8 cellular contexts compared by ENCODE assay signal in the genomic region with DNA sequence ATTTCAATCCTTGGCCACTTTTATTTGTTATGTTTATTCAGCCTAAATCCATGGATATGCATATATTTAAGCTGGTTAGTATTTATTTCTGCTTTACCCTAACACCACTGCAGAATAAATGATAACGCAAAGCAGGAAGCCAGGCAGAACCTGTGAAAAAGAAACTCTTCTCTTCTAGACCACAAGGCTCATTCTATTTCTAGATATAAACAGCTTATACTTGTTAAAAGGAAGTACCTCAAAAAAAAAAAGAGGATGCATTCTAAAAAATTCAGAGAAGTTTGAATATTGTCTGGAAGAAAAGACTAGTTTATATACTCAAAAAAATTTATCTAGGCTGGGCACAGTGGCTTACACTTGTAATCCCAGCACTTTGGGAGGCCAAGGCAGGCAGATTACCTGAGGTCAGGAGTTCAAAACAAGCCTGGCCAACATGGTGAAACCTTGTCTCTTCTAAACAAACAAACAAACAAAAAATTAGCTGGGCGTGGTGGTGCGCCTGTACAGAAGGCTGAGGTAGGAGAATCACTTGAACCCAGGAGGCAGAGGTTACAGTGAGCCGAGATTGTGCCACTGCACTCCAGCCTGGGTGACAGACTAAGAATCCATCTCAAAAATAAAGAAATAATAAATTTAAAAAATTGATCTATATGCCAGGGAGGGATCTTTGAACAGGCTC. TPM values are rescaled to one million over a fixed set of nuclear protein-coding genes. Genes with fewer than 3 reads are reported as not detected.
DNase-seq lines count a peak whose midpoint lies in the region; ATAC-seq and TF ChIP-seq lines count a peak whose summit lies in the region.

No MANE protein-coding gene starts in this region.

- H3K27ac Mint-ChIP-seq in activated naive CD4-positive, alpha-beta T cell treated with anti-CD3 and anti-CD28 coated beads, Interleukin-2, amount 50 U/mL, for 72 hours = peak overlapping the region; percentile 43 to 61

- H2AFZ ChIP-seq in DND-41 (ENCODE audit: low read depth, low read length) = no peak overlapping the region

- no peaks in the 10 kb centered on the region for H3K79me2 ChIP-seq in DND-41 (ENCODE audit: insufficient read depth, low read length)

- H3K9me3 Mint-ChIP-seq in activated naive CD4-positive, alpha-beta T cell treated with anti-CD3 and anti-CD28 coated beads, Interleukin-2, amount 50 U/mL, for 72 hours = no peaks in the 10 kb centered on the region

- H3K9me3 ChIP-seq in DND-41 (ENCODE audit: insufficient read depth, low read length, severe bottlenecking) (no peaks in the 10 kb centered on the region), psoas muscle (no peaks in the 10 kb centered on the region), aorta (ENCODE audit: control insufficient read depth, low read length) (no peaks in the 10 kb centered on the region)

- TF ChIP-seq CTCF in DND-41 (IDR thresholded peaks at IDR 0.05; ENCODE audit: borderline replicate concordance, extremely low read depth, low read length, poor library complexity, severe bottlenecking) (no peak), psoas muscle (IDR thresholded peaks at IDR 0.05) (no peak)

- no peaks in the 10 kb centered on the region for H4K20me1 ChIP-seq in DND-41 (ENCODE audit: insufficient read depth, low read length)

- intact Hi-C loops in psoas muscle (cut with DNase I) (no loop called here), aorta (cut with DNase I) (loop anchor here in 1 of 2 donors (10.0 kb wide), 1 partner anchor 454 kb away; no protein-coding TSS in a partner anchor)

- no peak overlapping the region for H3K4me2 ChIP-seq in DND-41 (ENCODE audit: insufficient read depth, low read length)

- no peak for DNase-seq in DND-41
- DNase-seq in activated naive CD4-positive, alpha-beta T cell treated with anti-CD3 and anti-CD28 coated beads, Interleukin-2, amount 50 U/mL, for 72 hours (ENCODE audit: low spot score in 2 of 2) = no peak
- no peak for DNase-seq in psoas muscle
- DNase-seq in aorta = no peak
- DNase-seq in UCSD-AML1 (lab: John Stamatoyannopoulos, UW; ENCODE audit: unreplicated experiment) = no peak
- no peak for DNase-seq in ureter (ENCODE audit: low spot score)

- H3K4me3 ChIP-seq in DND-41 (ENCODE audit: low read depth in 1 of 2, low read length in 2 of 2) = no peak overlapping the region
- H3K4me3 ChIP-seq in psoas muscle = no peak overlapping the region
- H3K4me3 ChIP-seq in aorta (ENCODE audit: low read length in 2 of 2) = no peak overlapping the region

- 92 to 96% (median 95%) methylated on average over 4 of the region's 4 CpGs for WGBS in psoas muscle, 3 donors
- WGBS in aorta, 2 donors = 89 to 95% methylated on average over 4 of the region's 4 CpGs

- no peaks in the 10 kb centered on the region for H3K27me3 ChIP-seq in DND-41 (ENCODE audit: insufficient read depth, low read length, poor library complexity)
- no peaks in the 10 kb centered on the region for H3K27me3 ChIP-seq in psoas muscle (ENCODE audit: insufficient read depth in 3 of 3, low read length in 2 of 3)
- H3K27me3 ChIP-seq in aorta (ENCODE audit: control insufficient read depth in 1 of 2, insufficient read depth in 2 of 2, low read length in 1 of 2) = no peaks in the 10 kb centered on the region

- H3K36me3 Mint-ChIP-seq in activated naive CD4-positive, alpha-beta T cell treated with anti-CD3 and anti-CD28 coated beads, Interleukin-2, amount 50 U/mL, for 72 hours = no peaks in the 10 kb centered on the region

- H3K9ac ChIP-seq in DND-41 (ENCODE audit: low read depth, low read length) = 0 out of 2 replicates have a peak overlapping the region, but pooled peaks have one; percentile 16

- peak; percentile 82 for ATAC-seq in DND-41 (ENCODE audit: insufficient read depth, low read depth)
- ATAC-seq in GM19455 (IDR thresholded peaks at IDR 0.05; ENCODE audit: unreplicated experiment) = peak; percentile 86
- peak; percentile 81 for ATAC-seq in HG03196 (IDR thresholded peaks at IDR 0.05; ENCODE audit: unreplicated experiment)
- peak; percentile 42 to 55 for ATAC-seq in activated naive CD4-positive, alpha-beta T cell treated with anti-CD3 and anti-CD28 coated beads, Interleukin-2, amount 50 U/mL, for 72 hours
- no peak for ATAC-seq in psoas muscle
- no peak for ATAC-seq in aorta (ENCODE audit: low FRiP score)

- H3K4me1 ChIP-seq in DND-41 (ENCODE audit: insufficient read depth, low read length) (peaks cover 22% of the 10 kb centered on the region), psoas muscle (no peaks in the 10 kb centered on the region), aorta (ENCODE audit: control insufficient read depth in 1 of 2, insufficient read depth in 2 of 2, low read length in 2 of 2) (no peaks in the 10 kb centered on the region)

- peak overlapping the region; percentile 59; the same call in 1 of the 2 replicates for H3K27ac ChIP-seq in DND-41 (ENCODE audit: low read length)
- no peak overlapping the region for H3K27ac ChIP-seq in psoas muscle
- H3K27ac ChIP-seq in aorta (ENCODE audit: low read depth in 1 of 2, low read length in 2 of 2) = no peak overlapping the region

- H3K36me3 ChIP-seq in DND-41 (ENCODE audit: insufficient read depth, low read length) = peaks cover 16% of the 10 kb centered on the region; the same call in 1 of the 2 replicates
- no peaks in the 10 kb centered on the region for H3K36me3 ChIP-seq in psoas muscle (ENCODE audit: insufficient read depth in 1 of 2, low read depth in 1 of 2)
- no peaks in the 10 kb centered on the region for H3K36me3 ChIP-seq in aorta (ENCODE audit: control insufficient read depth in 1 of 2, insufficient read depth in 2 of 2, low read length in 1 of 2)

RNA-seq across cellular contexts. Expression of a gene that starts 55.8 kb away (rescaled TPM):
- total RNA-seq in activated naive CD4-positive, alpha-beta T cell treated with anti-CD3 and anti-CD28 coated beads, Interleukin-2, amount 50 U/mL, for 72 hours = 1 to 10 TPM; 3.0 to 6.5 TPM
- total RNA-seq in psoas muscle (1 to 10 TPM; 1.2 to 1.6 (median 1.3) TPM), aorta (1 to 10 TPM; 7.4 TPM), ureter (11.7 TPM)
- polyA plus RNA-seq in psoas muscle (1 to 10 TPM in 1 of 3 donors, under 1 TPM in 2; 0.42 to 1.2 (median 0.82) TPM), aorta (1 to 10 TPM; 2.8 to 4.4 TPM)

RNA-seq across cellular contexts. Expression of a gene that starts 57.1 kb away (rescaled TPM):
- 10 to 100 TPM; 18.3 to 35.8 TPM for total RNA-seq in activated naive CD4-positive, alpha-beta T cell treated with anti-CD3 and anti-CD28 coated beads, Interleukin-2, amount 50 U/mL, for 72 hours
- total RNA-seq in psoas muscle (1 to 10 TPM; 4.9 to 8.1 (median 5.7) TPM), aorta (10 to 100 TPM; 21.2 to 21.9 TPM), ureter (32.3 TPM)
- polyA plus RNA-seq in psoas muscle (1 to 10 TPM; 2.9 to 7.3 (median 3.1) TPM), aorta (10 to 100 TPM in 1 of 2 donors, 1 to 10 TPM in 1; 7.3 to 19.9 TPM)

Comparison
In these comparisons a context has a peak if more than half of its experiments do, and no peak if none do; other contexts are left out.
1. ATAC-seq: peak in DND-41 (single experiment), GM19455 (single experiment), HG03196 (single experiment) and activated naive CD4-positive, alpha-beta T cell treated with anti-CD3 and anti-CD28 coated beads, Interleukin-2, amount 50 U/mL, for 72 hours (2 of 2); none in psoas muscle (0 of 4) and aorta (single experiment).